Comparison of ENCODE assay signal across 8 cellular contexts in genomic region chr10:120087109-120087508, GRCh38.
"Had no signal": no experiment of that assay in that cellular context is flagged by ENCODE, and none has a peak within 500 bp of the region (broad histone marks: within the 10 kb centered on the region; RNA-seq: fewer than 3 reads in every experiment).

No MANE protein-coding gene starts in this region.

- H3K4me1 ChIP-seq: HAP-1 had no signal

- H3K36me3 Mint-ChIP-seq: IgD-negative memory B cell had no signal

- H3K27ac ChIP-seq: HL-60 had no signal

- DNase-seq: GOT3, H7, HFFc6 had no signal

- H3K4me1 Mint-ChIP-seq: IgD-negative memory B cell had no signal

- H3K4me3 ChIP-seq: HAP-1 had no signal

- H3K4me3 Mint-ChIP-seq: HFFc6, IgD-negative memory B cell had no signal

- ATAC-seq: HCT116, HepG2 had no signal

- H3K36me3 ChIP-seq: HAP-1 had no signal

- H3K27ac Mint-ChIP-seq: HFFc6, IgD-negative memory B cell had no signal

- H3K9me3 ChIP-seq: HAP-1 had no signal
